1 cellular context compared by ENCODE assay signal in the genomic region with DNA sequence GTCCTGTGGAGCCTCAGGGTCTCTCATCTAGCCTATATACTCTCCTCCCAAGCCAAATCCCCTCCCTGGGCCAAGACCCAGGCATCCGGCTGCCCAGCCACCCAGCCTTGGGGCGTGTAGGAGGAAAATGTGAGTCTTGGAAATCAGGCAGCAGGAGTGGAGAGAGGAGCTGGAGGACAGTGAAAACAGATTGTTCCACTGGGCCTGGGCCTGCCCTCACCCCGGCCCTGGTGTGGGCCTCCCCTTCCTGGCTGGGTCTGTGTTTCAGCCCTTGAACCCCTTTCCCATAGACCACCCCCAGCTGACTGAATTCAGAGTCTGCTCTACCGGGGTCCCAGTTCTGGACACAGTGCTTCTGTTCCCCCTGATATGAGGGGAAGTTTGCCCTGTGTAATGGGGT.
TF ChIP-seq lines count a peak whose summit lies in the region.

No MANE protein-coding gene starts in this region.

TF ChIP-seq in WTC11, 78 proteins besides CTCF, POLR2A, EP300 and RAD21 (continued from another document):
- TF ChIP-seq, protein P1, sequence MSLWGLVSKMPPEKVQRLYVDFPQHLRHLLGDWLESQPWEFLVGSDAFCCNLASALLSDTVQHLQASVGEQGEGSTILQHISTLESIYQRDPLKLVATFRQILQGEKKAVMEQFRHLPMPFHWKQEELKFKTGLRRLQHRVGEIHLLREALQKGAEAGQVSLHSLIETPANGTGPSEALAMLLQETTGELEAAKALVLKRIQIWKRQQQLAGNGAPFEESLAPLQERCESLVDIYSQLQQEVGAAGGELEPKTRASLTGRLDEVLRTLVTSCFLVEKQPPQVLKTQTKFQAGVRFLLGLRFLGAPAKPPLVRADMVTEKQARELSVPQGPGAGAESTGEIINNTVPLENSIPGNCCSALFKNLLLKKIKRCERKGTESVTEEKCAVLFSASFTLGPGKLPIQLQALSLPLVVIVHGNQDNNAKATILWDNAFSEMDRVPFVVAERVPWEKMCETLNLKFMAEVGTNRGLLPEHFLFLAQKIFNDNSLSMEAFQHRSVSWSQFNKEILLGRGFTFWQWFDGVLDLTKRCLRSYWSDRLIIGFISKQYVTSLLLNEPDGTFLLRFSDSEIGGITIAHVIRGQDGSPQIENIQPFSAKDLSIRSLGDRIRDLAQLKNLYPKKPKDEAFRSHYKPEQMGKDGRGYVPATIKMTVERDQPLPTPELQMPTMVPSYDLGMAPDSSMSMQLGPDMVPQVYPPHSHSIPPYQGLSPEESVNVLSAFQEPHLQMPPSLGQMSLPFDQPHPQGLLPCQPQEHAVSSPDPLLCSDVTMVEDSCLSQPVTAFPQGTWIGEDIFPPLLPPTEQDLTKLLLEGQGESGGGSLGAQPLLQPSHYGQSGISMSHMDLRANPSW (CRISPR knock-in tag; conservative IDR thresholded peaks at IDR 0.05; ENCODE audit: low read depth), result no peak
- no peak for TF ChIP-seq IRF1 (CRISPR knock-in tag; IDR thresholded peaks at IDR 0.05)
- no peak for TF ChIP-seq OVOL2 (CRISPR knock-in tag; IDR thresholded peaks at IDR 0.05; ENCODE audit: borderline replicate concordance)
- TF ChIP-seq, protein P2, sequence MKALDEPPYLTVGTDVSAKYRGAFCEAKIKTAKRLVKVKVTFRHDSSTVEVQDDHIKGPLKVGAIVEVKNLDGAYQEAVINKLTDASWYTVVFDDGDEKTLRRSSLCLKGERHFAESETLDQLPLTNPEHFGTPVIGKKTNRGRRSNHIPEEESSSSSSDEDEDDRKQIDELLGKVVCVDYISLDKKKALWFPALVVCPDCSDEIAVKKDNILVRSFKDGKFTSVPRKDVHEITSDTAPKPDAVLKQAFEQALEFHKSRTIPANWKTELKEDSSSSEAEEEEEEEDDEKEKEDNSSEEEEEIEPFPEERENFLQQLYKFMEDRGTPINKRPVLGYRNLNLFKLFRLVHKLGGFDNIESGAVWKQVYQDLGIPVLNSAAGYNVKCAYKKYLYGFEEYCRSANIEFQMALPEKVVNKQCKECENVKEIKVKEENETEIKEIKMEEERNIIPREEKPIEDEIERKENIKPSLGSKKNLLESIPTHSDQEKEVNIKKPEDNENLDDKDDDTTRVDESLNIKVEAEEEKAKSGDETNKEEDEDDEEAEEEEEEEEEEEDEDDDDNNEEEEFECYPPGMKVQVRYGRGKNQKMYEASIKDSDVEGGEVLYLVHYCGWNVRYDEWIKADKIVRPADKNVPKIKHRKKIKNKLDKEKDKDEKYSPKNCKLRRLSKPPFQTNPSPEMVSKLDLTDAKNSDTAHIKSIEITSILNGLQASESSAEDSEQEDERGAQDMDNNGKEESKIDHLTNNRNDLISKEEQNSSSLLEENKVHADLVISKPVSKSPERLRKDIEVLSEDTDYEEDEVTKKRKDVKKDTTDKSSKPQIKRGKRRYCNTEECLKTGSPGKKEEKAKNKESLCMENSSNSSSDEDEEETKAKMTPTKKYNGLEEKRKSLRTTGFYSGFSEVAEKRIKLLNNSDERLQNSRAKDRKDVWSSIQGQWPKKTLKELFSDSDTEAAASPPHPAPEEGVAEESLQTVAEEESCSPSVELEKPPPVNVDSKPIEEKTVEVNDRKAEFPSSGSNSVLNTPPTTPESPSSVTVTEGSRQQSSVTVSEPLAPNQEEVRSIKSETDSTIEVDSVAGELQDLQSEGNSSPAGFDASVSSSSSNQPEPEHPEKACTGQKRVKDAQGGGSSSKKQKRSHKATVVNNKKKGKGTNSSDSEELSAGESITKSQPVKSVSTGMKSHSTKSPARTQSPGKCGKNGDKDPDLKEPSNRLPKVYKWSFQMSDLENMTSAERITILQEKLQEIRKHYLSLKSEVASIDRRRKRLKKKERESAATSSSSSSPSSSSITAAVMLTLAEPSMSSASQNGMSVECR (CRISPR knock-in tag; IDR thresholded peaks at IDR 0.05; ENCODE audit: borderline replicate concordance), result no peak
- TF ChIP-seq CDX4 (CRISPR knock-in tag; IDR thresholded peaks at IDR 0.05; ENCODE audit: borderline replicate concordance), result no peak
- TF ChIP-seq MXD4 (CRISPR knock-in tag; IDR thresholded peaks at IDR 0.05; ENCODE audit: borderline replicate concordance), result no peak
- no peak for TF ChIP-seq TP53 (CRISPR knock-in tag; IDR thresholded peaks at IDR 0.05)
- TF ChIP-seq RELA (CRISPR knock-in tag; IDR thresholded peaks at IDR 0.05; ENCODE audit: borderline replicate concordance), result no peak
TF ChIP-seq in WTC11: peak in this region for 0.
